Comparison of ENCODE assay signal across 3 cellular contexts in genomic region chr12:108103087-108103486, GRCh38.
"Had no signal": no experiment of that assay in that cellular context is flagged by ENCODE, and none has a peak within 500 bp of the region (broad histone marks: within the 10 kb centered on the region; RNA-seq: fewer than 3 reads in every experiment).

No MANE protein-coding gene starts in this region.

- DNase-seq: GDM1, GF-D8 had no signal

- H3K4me3 ChIP-seq: GM12878 had no signal
